Comparison of ENCODE assay signal across 22 cellular contexts in genomic region chr2:127043367-127044164, GRCh38.
DNase-seq lines count a peak whose midpoint lies in the region; ATAC-seq and TF ChIP-seq lines count a peak whose summit lies in the region.
"Had no signal": no experiment of that assay in that cellular context is flagged by ENCODE, and none has a peak within 500 bp of the region (broad histone marks: within the 10 kb centered on the region; RNA-seq: fewer than 3 reads in every experiment).

No MANE protein-coding gene starts in this region.

- H3K4ac ChIP-seq in neuronal stem cell (ENCODE audit: low read length): peak overlapping the region; percentile 42

- POLR2A ChIA-PET in HEK293T (lab: Yijun Ruan, JAX): no interaction called here

- TF ChIP-seq POLR2A in erythroblast (IDR thresholded peaks at IDR 0.05; ENCODE audit: low read length): no peak

- WGBS in neuronal stem cell (ENCODE audit: extremely low coverage in 2 of 2, insufficient read length in 2 of 2, insufficient replicate concordance in 1 of 2), 2 donors: 99 to 100% methylated on average over 3 to 7 of the region's 27 CpGs

- no peak overlapping the region for H4K91ac ChIP-seq in neuronal stem cell (ENCODE audit: low read depth, low read length, poor library complexity)

- no peak overlapping the region for H2BK15ac ChIP-seq in neuronal stem cell (ENCODE audit: low read length)

- no peak overlapping the region for H3K18ac ChIP-seq in neuronal stem cell (ENCODE audit: low read length)

- no peak overlapping the region for H3K23ac ChIP-seq in neuronal stem cell (ENCODE audit: low read depth, low read length, poor library complexity)

- H3K4me3 ChIP-seq in neuronal stem cell (ENCODE audit: low read length in 2 of 2): no peak overlapping the region
- H3K4me3 ChIP-seq: psoas muscle, SJSA1, thoracic aorta had no signal

- peak; percentile 6 for ATAC-seq in foreskin keratinocyte
- ATAC-seq in GM21717 (IDR thresholded peaks at IDR 0.05; ENCODE audit: unreplicated experiment): no peak
- ATAC-seq: Panc1; stimulated activated effector memory CD8-positive, alpha-beta T cell treated with anti-CD3 and anti-CD28 coated beads, Interleukin-12 subunit alpha, Interleukin-12 subunit beta, amount 100 ng/mL, for 72 hours; T-helper 17 cell had no signal

- H3K4me2 ChIP-seq in neuronal stem cell (ENCODE audit: insufficient read depth, low read length, poor library complexity, severe bottlenecking): no peak overlapping the region

- peak overlapping the region; percentile 83 for H4K8ac ChIP-seq in neuronal stem cell (ENCODE audit: low read depth, low read length)

- TF ChIP-seq CTCF in foreskin keratinocyte (conservative IDR thresholded peaks at IDR 0.05): no peak

- H2BK12ac ChIP-seq in neuronal stem cell (ENCODE audit: low read length): no peak overlapping the region

- H3K27ac ChIP-seq in foreskin keratinocyte: no peak overlapping the region
- H3K27ac ChIP-seq in neuronal stem cell (replicated peaks; ENCODE audit: low read length): no peak overlapping the region
- H3K27ac ChIP-seq: HL-60, psoas muscle, SJSA1, thoracic aorta had no signal

- H3K9me3 ChIP-seq in neuronal stem cell (replicated peaks in 1 of 2; ENCODE audit: control insufficient read depth in 2 of 2, insufficient read depth in 1 of 2, low read depth in 1 of 2, low read length in 2 of 2): peaks cover 0 to 9% of the 10 kb centered on the region in 2 donors
- H3K9me3 ChIP-seq: psoas muscle, SJSA1, thoracic aorta had no signal

- DNase-seq in ELF-1 (ENCODE audit: low read depth, low spot score) (peak; percentile 78), HEK293T (ENCODE audit: extremely low spot score) (no peak), foreskin keratinocyte (no peak), neuronal stem cell (ENCODE audit: low spot score) (no peak), NCI-H146 (lab: John Stamatoyannopoulos, UW) (no peak), erythroblast (lab: John Stamatoyannopoulos, UW) (no peak)
- DNase-seq: activated CD4-positive, alpha-beta T cell treated with anti-CD3 and anti-CD28 coated beads, Interleukin-2, amount 10 ng/mL, durations not matched to agents 7 days and 5 days; activated gamma-delta T cell; CD4-positive, alpha-beta T cell; DMS79 treated with DMSO at 0.1 percent for 48 hours; NCI-H1105 treated with DMSO at 0.1 percent for 48 hours; NCI-H2107; NCI-H510A; stimulated activated CD4-positive, alpha-beta T cell treated with anti-CD3 and anti-CD28 coated beads, Interleukin-2, amount 100 ng/mL, for 24 hours; T-helper 17 cell had no signal

- H3K36me3 ChIP-seq in neuronal stem cell (replicated peaks in 1 of 2; ENCODE audit: control insufficient read depth in 2 of 2, insufficient read depth in 2 of 2, low read length in 2 of 2): peaks cover 0 to 2% of the 10 kb centered on the region in 2 donors
- H3K36me3 ChIP-seq: thoracic aorta had no signal

- no peaks in the 10 kb centered on the region for H3K4me1 ChIP-seq in foreskin keratinocyte
- no peaks in the 10 kb centered on the region for H3K4me1 ChIP-seq in neuronal stem cell (ENCODE audit: control insufficient read depth in 2 of 2, insufficient read depth in 1 of 2, low read depth in 1 of 2, low read length in 2 of 2)
- H3K4me1 ChIP-seq: SJSA1 had no signal

- no peak overlapping the region for H2BK5ac ChIP-seq in neuronal stem cell (ENCODE audit: low read length)

- no peaks in the 10 kb centered on the region for H3K79me1 ChIP-seq in neuronal stem cell (ENCODE audit: low read depth, low read length)

- H2BK120ac ChIP-seq in neuronal stem cell (ENCODE audit: low read depth, low read length): no peak overlapping the region

- CTCF ChIA-PET in HEK293T (lab: Yijun Ruan, JAX): no interaction called here

- H2AK5ac ChIP-seq in neuronal stem cell (ENCODE audit: low read depth, low read length): peak overlapping the region; percentile 36

- no peak overlapping the region for H2AFZ ChIP-seq in neuronal stem cell (ENCODE audit: low read length)

- peak overlapping the region; percentile 68 for H3K9ac ChIP-seq in neuronal stem cell (ENCODE audit: low read depth, low read length, poor library complexity)

- no peaks in the 10 kb centered on the region for H3K27me3 ChIP-seq in foreskin keratinocyte
- H3K27me3 ChIP-seq in neuronal stem cell (ENCODE audit: control insufficient read depth in 3 of 3, insufficient read depth in 3 of 3, low read depth in 1 of 3, low read length in 3 of 3): peaks cover 0 to 2% (median 0%) of the 10 kb centered on the region in 3 experiments
- H3K27me3 ChIP-seq: SJSA1 had no signal

- no peak overlapping the region for H3K14ac ChIP-seq in neuronal stem cell (ENCODE audit: low read length)

TF ChIP-seq in HEK293T, 16 proteins besides CTCF, POLR2A, EP300 and RAD21:
- TF ChIP-seq TARDBP (IDR thresholded peaks at IDR 0.05) (peak; percentile 58), ZNF384 (IDR thresholded peaks at IDR 0.05) (no peak), ARNT (IDR thresholded peaks at IDR 0.05) (no peak), SP1 (IDR thresholded peaks at IDR 0.05) (no peak), FOXM1 (IDR thresholded peaks at IDR 0.05; ENCODE audit: borderline replicate concordance) (no peak), PKNOX1 (IDR thresholded peaks at IDR 0.05) (no peak)
